ENCODE assay signal across 1 cellular context in the genomic region with DNA sequence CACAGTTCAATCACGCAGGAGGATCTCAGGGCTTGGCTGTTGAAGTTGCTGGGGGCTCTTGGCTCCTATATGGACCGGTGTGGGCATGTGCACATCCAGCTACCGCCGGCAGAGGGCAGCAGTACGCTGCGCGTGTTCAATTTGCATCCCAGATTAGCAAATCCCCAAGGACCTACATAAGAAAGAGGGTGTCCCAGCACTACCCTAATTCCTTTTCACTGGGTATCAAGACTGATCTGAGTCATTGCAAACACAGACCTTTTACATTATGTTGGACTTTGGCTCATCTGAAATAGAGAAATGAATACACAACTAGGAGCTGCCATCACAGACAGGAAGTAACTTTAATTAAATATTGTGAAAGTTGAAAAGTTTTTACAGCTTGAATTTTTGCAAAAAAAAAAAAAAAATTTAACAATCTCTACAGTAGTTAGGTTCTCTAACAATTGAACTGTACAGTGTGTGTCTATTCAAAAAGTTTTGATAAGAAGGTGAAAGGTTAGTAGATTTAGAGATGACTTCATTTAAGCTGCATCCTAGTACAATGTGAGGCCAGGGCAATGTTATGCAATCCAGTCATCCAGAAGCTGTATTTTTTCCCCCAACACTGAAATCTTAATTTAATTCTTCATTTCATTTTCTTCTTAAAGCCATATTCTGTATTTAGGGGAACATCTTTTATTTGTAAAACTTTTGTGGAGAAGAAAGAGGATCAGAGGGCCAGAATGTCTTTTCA.
TF ChIP-seq lines count a peak whose summit lies in the region.

No MANE protein-coding gene starts in this region.

TF ChIP-seq in K562, 482 proteins besides CTCF, POLR2A, EP300 and RAD21 (continued from another document):
- TF ChIP-seq, protein P1, sequence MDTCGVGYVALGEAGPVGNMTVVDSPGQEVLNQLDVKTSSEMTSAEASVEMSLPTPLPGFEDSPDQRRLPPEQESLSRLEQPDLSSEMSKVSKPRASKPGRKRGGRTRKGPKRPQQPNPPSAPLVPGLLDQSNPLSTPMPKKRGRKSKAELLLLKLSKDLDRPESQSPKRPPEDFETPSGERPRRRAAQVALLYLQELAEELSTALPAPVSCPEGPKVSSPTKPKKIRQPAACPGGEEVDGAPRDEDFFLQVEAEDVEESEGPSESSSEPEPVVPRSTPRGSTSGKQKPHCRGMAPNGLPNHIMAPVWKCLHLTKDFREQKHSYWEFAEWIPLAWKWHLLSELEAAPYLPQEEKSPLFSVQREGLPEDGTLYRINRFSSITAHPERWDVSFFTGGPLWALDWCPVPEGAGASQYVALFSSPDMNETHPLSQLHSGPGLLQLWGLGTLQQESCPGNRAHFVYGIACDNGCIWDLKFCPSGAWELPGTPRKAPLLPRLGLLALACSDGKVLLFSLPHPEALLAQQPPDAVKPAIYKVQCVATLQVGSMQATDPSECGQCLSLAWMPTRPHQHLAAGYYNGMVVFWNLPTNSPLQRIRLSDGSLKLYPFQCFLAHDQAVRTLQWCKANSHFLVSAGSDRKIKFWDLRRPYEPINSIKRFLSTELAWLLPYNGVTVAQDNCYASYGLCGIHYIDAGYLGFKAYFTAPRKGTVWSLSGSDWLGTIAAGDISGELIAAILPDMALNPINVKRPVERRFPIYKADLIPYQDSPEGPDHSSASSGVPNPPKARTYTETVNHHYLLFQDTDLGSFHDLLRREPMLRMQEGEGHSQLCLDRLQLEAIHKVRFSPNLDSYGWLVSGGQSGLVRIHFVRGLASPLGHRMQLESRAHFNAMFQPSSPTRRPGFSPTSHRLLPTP (IDR thresholded peaks at IDR 0.05; ENCODE audit: borderline replicate concordance, extremely low read depth, insufficient read length) = no peak
- TF ChIP-seq, protein P2, sequence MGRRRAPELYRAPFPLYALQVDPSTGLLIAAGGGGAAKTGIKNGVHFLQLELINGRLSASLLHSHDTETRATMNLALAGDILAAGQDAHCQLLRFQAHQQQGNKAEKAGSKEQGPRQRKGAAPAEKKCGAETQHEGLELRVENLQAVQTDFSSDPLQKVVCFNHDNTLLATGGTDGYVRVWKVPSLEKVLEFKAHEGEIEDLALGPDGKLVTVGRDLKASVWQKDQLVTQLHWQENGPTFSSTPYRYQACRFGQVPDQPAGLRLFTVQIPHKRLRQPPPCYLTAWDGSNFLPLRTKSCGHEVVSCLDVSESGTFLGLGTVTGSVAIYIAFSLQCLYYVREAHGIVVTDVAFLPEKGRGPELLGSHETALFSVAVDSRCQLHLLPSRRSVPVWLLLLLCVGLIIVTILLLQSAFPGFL (CRISPR knock-in tag; IDR thresholded peaks at IDR 0.05) = no peak
- TF ChIP-seq, protein P3, sequence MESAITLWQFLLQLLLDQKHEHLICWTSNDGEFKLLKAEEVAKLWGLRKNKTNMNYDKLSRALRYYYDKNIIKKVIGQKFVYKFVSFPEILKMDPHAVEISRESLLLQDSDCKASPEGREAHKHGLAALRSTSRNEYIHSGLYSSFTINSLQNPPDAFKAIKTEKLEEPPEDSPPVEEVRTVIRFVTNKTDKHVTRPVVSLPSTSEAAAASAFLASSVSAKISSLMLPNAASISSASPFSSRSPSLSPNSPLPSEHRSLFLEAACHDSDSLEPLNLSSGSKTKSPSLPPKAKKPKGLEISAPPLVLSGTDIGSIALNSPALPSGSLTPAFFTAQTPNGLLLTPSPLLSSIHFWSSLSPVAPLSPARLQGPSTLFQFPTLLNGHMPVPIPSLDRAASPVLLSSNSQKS (CRISPR knock-in tag; IDR thresholded peaks at IDR 0.05) = no peak
- no peak for TF ChIP-seq SAFB2 (IDR thresholded peaks at IDR 0.05; ENCODE audit: borderline replicate concordance, low read depth, low read length, severe bottlenecking)
- TF ChIP-seq, protein P4, sequence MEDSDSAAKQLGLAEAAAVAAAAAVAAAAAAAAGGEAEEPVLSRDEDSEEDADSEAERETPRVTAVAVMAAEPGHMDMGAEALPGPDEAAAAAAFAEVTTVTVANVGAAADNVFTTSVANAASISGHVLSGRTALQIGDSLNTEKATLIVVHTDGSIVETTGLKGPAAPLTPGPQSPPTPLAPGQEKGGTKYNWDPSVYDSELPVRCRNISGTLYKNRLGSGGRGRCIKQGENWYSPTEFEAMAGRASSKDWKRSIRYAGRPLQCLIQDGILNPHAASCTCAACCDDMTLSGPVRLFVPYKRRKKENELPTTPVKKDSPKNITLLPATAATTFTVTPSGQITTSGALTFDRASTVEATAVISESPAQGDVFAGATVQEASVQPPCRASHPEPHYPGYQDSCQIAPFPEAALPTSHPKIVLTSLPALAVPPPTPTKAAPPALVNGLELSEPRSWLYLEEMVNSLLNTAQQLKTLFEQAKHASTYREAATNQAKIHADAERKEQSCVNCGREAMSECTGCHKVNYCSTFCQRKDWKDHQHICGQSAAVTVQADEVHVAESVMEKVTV (CRISPR knock-in tag; IDR thresholded peaks at IDR 0.05) = peak; percentile 70
- TF ChIP-seq SMC3 (conservative IDR thresholded peaks at IDR 0.05; ENCODE audit: insufficient read depth, low read depth, low read length) = peak; percentile 91
- TF ChIP-seq GATAD2B (IDR thresholded peaks at IDR 0.05; ENCODE audit: borderline replicate concordance) = no peak
- no peak for TF ChIP-seq NKRF (IDR thresholded peaks at IDR 0.05; ENCODE audit: borderline replicate concordance)
- TF ChIP-seq, protein P5, sequence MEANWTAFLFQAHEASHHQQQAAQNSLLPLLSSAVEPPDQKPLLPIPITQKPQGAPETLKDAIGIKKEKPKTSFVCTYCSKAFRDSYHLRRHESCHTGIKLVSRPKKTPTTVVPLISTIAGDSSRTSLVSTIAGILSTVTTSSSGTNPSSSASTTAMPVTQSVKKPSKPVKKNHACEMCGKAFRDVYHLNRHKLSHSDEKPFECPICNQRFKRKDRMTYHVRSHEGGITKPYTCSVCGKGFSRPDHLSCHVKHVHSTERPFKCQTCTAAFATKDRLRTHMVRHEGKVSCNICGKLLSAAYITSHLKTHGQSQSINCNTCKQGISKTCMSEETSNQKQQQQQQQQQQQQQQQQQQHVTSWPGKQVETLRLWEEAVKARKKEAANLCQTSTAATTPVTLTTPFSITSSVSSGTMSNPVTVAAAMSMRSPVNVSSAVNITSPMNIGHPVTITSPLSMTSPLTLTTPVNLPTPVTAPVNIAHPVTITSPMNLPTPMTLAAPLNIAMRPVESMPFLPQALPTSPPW (CRISPR knock-in tag; IDR thresholded peaks at IDR 0.05) = no peak
- TF ChIP-seq YY1 (IDR thresholded peaks at IDR 0.05; ENCODE audit: borderline replicate concordance in 1 of 3, control insufficient read depth in 1 of 3, extremely low read depth in 1 of 3, insufficient read depth in 3 of 3, insufficient read length in 1 of 3, insufficient replicate concordance in 2 of 3, low read depth in 1 of 3, low read length in 2 of 3) = peak in 1 of 3 experiments; percentile 14
- TF ChIP-seq RREB1 (CRISPR knock-in tag; IDR thresholded peaks at IDR 0.05) = no peak
- TF ChIP-seq, protein P6, sequence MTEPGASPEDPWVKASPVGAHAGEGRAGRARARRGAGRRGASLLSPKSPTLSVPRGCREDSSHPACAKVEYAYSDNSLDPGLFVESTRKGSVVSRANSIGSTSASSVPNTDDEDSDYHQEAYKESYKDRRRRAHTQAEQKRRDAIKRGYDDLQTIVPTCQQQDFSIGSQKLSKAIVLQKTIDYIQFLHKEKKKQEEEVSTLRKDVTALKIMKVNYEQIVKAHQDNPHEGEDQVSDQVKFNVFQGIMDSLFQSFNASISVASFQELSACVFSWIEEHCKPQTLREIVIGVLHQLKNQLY (CRISPR knock-in tag; conservative IDR thresholded peaks at IDR 0.05) = no peak
- no peak for TF ChIP-seq ETS2 (tag; IDR thresholded peaks at IDR 0.05; ENCODE audit: borderline replicate concordance, poor library complexity, severe bottlenecking)
- peak; percentile 34; the same call in 1 of the 2 replicates for TF ChIP-seq RB1 (IDR thresholded peaks at IDR 0.05; ENCODE audit: low read depth)
- TF ChIP-seq SMARCE1 (IDR thresholded peaks at IDR 0.05) = no peak
- no peak for TF ChIP-seq SREBF2 (CRISPR knock-in tag; IDR thresholded peaks at IDR 0.05)
- TF ChIP-seq, protein P7, sequence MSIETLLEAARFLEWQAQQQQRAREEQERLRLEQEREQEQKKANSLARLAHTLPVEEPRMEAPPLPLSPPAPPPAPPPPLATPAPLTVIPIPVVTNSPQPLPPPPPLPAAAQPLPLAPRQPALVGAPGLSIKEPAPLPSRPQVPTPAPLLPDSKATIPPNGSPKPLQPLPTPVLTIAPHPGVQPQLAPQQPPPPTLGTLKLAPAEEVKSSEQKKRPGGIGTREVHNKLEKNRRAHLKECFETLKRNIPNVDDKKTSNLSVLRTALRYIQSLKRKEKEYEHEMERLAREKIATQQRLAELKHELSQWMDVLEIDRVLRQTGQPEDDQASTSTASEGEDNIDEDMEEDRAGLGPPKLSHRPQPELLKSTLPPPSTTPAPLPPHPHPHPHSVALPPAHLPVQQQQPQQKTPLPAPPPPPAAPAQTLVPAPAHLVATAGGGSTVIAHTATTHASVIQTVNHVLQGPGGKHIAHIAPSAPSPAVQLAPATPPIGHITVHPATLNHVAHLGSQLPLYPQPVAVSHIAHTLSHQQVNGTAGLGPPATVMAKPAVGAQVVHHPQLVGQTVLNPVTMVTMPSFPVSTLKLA (conservative IDR thresholded peaks at IDR 0.05) = 0 out of 4 replicates have a peak, but pooled peaks of 1 of the 2 experiments have one; percentile 14
- no peak for TF ChIP-seq L3MBTL2 (IDR thresholded peaks at IDR 0.05)
- TF ChIP-seq, protein P8, sequence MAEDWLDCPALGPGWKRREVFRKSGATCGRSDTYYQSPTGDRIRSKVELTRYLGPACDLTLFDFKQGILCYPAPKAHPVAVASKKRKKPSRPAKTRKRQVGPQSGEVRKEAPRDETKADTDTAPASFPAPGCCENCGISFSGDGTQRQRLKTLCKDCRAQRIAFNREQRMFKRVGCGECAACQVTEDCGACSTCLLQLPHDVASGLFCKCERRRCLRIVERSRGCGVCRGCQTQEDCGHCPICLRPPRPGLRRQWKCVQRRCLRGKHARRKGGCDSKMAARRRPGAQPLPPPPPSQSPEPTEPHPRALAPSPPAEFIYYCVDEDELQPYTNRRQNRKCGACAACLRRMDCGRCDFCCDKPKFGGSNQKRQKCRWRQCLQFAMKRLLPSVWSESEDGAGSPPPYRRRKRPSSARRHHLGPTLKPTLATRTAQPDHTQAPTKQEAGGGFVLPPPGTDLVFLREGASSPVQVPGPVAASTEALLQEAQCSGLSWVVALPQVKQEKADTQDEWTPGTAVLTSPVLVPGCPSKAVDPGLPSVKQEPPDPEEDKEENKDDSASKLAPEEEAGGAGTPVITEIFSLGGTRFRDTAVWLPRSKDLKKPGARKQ (CRISPR knock-in tag; IDR thresholded peaks at IDR 0.05) = no peak
- no peak for TF ChIP-seq HMG20B (CRISPR knock-in tag; IDR thresholded peaks at IDR 0.05)
